In the genomic region with DNA sequence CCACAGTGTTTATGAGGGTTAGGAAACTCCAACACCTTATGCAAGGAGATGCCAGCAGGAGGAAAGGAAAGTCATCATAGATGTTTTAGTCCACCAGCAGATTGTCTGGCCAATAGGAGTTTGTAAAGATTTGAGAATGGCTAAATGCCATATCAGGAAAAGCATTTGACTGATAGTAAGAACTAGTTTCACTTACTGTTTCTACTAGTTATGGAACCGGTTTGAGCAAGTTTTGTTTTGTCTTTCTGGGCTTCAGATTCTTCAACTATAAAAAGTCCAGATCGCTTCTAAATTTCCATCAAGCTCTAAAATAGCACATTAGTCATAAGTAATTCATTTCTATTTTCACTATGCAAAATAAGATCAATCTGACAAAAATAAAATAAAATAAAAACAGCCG, we compare ENCODE assay signal across 26 cellular contexts.
"Had no signal": no experiment of that assay in that cellular context is flagged by ENCODE, and none has a peak within 500 bp of the region (broad histone marks: within the 10 kb centered on the region; RNA-seq: fewer than 3 reads in every experiment).

No MANE protein-coding gene starts in this region.

- H3K4me3 ChIP-seq: body of pancreas, esophagus squamous epithelium, heart left ventricle had no signal

- H3K27me3 ChIP-seq: body of pancreas, esophagus squamous epithelium, heart left ventricle had no signal

- ATAC-seq: activated CD8-positive, alpha-beta T cell treated with anti-CD3 and anti-CD28 coated beads for 36 hours; activated T-cell treated with anti-CD3 and anti-CD28 coated beads, Interleukin-2, amount 50 U/mL, for 4 hours; activated T-helper 17 cell treated with anti-CD3 and anti-CD28 coated beads, Interleukin-2, amount 50 U/mL, for 72 hours; body of pancreas; heart left ventricle; T-helper 17 cell; WTC11 had no signal

- H3K9me3 ChIP-seq: body of pancreas, esophagus squamous epithelium, heart left ventricle had no signal

- DNase-seq: activated CD4-positive, alpha-beta T cell treated with anti-CD3 and anti-CD28 coated beads for 1 hour; activated CD4-positive, alpha-beta T cell treated with anti-CD3 and anti-CD28 coated beads for 4 hours; activated CD4-positive, alpha-beta T cell treated with anti-CD3 and anti-CD28 coated beads, Interleukin-2, amount 10 ng/mL, durations not matched to agents 7 days and 5 days; activated CD4-positive, alpha-beta T cell treated with anti-CD3 and anti-CD28 coated beads, Interleukin-2, amount 50 U/mL, for 4 hours; activated CD8-positive, alpha-beta memory T cell treated with anti-CD3 and anti-CD28 coated beads for 24 hours; activated CD8-positive, alpha-beta T cell treated with anti-CD3 and anti-CD28 coated beads for 36 hours; activated effector memory CD4-positive, alpha-beta T cell treated with Interleukin-2 at 50 U/mL for 16 hours; activated gamma-delta T cell treated with Interleukin-2 at 50 U/mL for 16 hours; activated naive CD4-positive, alpha-beta T cell treated with anti-CD3 and anti-CD28 coated beads, Interleukin-2, amount 50 U/mL, for 16 hours; activated naive CD4-positive, alpha-beta T cell treated with Interleukin-2 at 50 U/mL for 16 hours; activated T-cell treated with anti-CD3 and anti-CD28 coated beads, Interleukin-2, amount 50 U/mL, for 4 hours; amniotic stem cell; anterior cingulate cortex; body of pancreas; caudate nucleus; effector CD8-positive, alpha-beta T cell; esophagus squamous epithelium; foreskin fibroblast; glutamatergic neuron; heart left ventricle; T-helper 1 cell; T-helper 17 cell had no signal

- H3K27ac ChIP-seq: body of pancreas, epithelial cell of prostate, esophagus squamous epithelium, heart left ventricle, VCaP had no signal

- H3K4me1 ChIP-seq: body of pancreas, esophagus squamous epithelium, heart left ventricle had no signal

- H3K36me3 ChIP-seq: esophagus squamous epithelium, heart left ventricle had no signal
